In genomic region chr6:41732601-41733348, GRCh38 we compare ENCODE assay signal across 8 cellular contexts. TPM values are rescaled to one million over a fixed set of nuclear protein-coding genes. Genes with fewer than 3 reads are reported as not detected.
DNase-seq lines count a peak whose midpoint lies in the region; ATAC-seq and TF ChIP-seq lines count a peak whose summit lies in the region.

No MANE protein-coding gene starts in this region.

- TF ChIP-seq CTCF in astrocyte of the spinal cord (IDR thresholded peaks at IDR 0.05; ENCODE audit: low read depth, low read length), result no peak

- TF ChIP-seq POLR2A in GM18505 (IDR thresholded peaks at IDR 0.05; ENCODE audit: borderline replicate concordance, extremely low read depth, insufficient read depth, insufficient read length) (peak; percentile 42), Raji (IDR thresholded peaks at IDR 0.05; ENCODE audit: insufficient read depth, low read depth, low read length) (peak; percentile 54)

- peaks cover 50% of the 10 kb centered on the region for H3K4me1 Mint-ChIP-seq in stimulated activated naive CD8-positive, alpha-beta T cell treated with anti-CD3 and anti-CD28 coated beads, Interleukin-15, Interleukin-2, amounts not matched to agents 100 ng/mL and 50 ng/mL, for 24 hours (ENCODE audit: low read depth)

- H2AK5ac ChIP-seq in mesendoderm (ENCODE audit: low read length), result no peak overlapping the region

- no peak overlapping the region for H3K9ac ChIP-seq in mesendoderm (ENCODE audit: low read length)

- no peaks in the 10 kb centered on the region for H3K27me3 Mint-ChIP-seq in stimulated activated naive CD8-positive, alpha-beta T cell treated with anti-CD3 and anti-CD28 coated beads, Interleukin-15, Interleukin-2, amounts not matched to agents 100 ng/mL and 50 ng/mL, for 24 hours

- no peaks in the 10 kb centered on the region for H3K36me3 ChIP-seq in mesendoderm (ENCODE audit: control insufficient read depth, insufficient read depth, low read length)

- H3K9me3 Mint-ChIP-seq in stimulated activated naive CD8-positive, alpha-beta T cell treated with anti-CD3 and anti-CD28 coated beads, Interleukin-15, Interleukin-2, amounts not matched to agents 100 ng/mL and 50 ng/mL, for 24 hours, result no peaks in the 10 kb centered on the region

- no peak overlapping the region for H2BK15ac ChIP-seq in mesendoderm (replicated peaks; ENCODE audit: low read depth)

- in situ Hi-C loops in astrocyte of the spinal cord (cut with HindIII; ENCODE audit: low sequenced_read_pairs), result no loop called here

- DNase-seq in astrocyte of the spinal cord (ENCODE audit: low read depth, low spot score), result peak; percentile 20
- peak; percentile 30 for DNase-seq in mesendoderm
- no peak for DNase-seq in SIG-M5 treated with dmso at 0.1 percent for 504 hours (lab: John Stamatoyannopoulos, UW; ENCODE audit: unreplicated experiment)
- DNase-seq in NCI-H187 (lab: John Stamatoyannopoulos, UW), result no peak

- H3K4me2 ChIP-seq in mesendoderm (ENCODE audit: low read length), result no peak overlapping the region

- H3K4me3 ChIP-seq in astrocyte of the spinal cord (ENCODE audit: low read depth, low read length) (peak overlapping the region; percentile 67), mesendoderm (ENCODE audit: low read length) (no peak overlapping the region)

- no peak overlapping the region for H3K56ac ChIP-seq in mesendoderm (ENCODE audit: low read length)

- H3K27ac Mint-ChIP-seq in stimulated activated naive CD8-positive, alpha-beta T cell treated with anti-CD3 and anti-CD28 coated beads, Interleukin-15, Interleukin-2, amounts not matched to agents 100 ng/mL and 50 ng/mL, for 24 hours, result peak overlapping the region; percentile 78

- H3K4ac ChIP-seq in mesendoderm (ENCODE audit: low read depth, low read length), result no peak overlapping the region

- ATAC-seq in GM18505 (IDR thresholded peaks at IDR 0.05; ENCODE audit: unreplicated experiment), result no peak
- ATAC-seq in HG02763 (IDR thresholded peaks at IDR 0.05; ENCODE audit: unreplicated experiment), result peak; percentile 28

- H3K18ac ChIP-seq in mesendoderm (ENCODE audit: low read length), result no peak overlapping the region

- no peak overlapping the region for H2BK5ac ChIP-seq in mesendoderm (ENCODE audit: low read length)

- H3K23ac ChIP-seq in mesendoderm (ENCODE audit: low read length), result no peak overlapping the region

- H4K5ac ChIP-seq in mesendoderm (ENCODE audit: low read length), result no peak overlapping the region

- no CpG with 5 or more reads among the region's 8 CpGs for WGBS in mesendoderm (ENCODE audit: extremely low coverage, insufficient coverage, low lambda C conversion rate)

- no peak overlapping the region for H4K8ac ChIP-seq in mesendoderm (ENCODE audit: low read depth, low read length)

- H3K27me3 ChIP-seq in mesendoderm (ENCODE audit: insufficient read depth, low read length, poor library complexity), result no peaks in the 10 kb centered on the region

- no peaks in the 10 kb centered on the region for H3K36me3 Mint-ChIP-seq in stimulated activated naive CD8-positive, alpha-beta T cell treated with anti-CD3 and anti-CD28 coated beads, Interleukin-15, Interleukin-2, amounts not matched to agents 100 ng/mL and 50 ng/mL, for 24 hours (ENCODE audit: low read depth)

- H3K4me3 Mint-ChIP-seq in stimulated activated naive CD8-positive, alpha-beta T cell treated with anti-CD3 and anti-CD28 coated beads, Interleukin-15, Interleukin-2, amounts not matched to agents 100 ng/mL and 50 ng/mL, for 24 hours, result peak overlapping the region; percentile 67

- H3K4me1 ChIP-seq in mesendoderm (ENCODE audit: control insufficient read depth, low read depth, low read length), result peaks cover 6% of the 10 kb centered on the region

- H2BK120ac ChIP-seq in mesendoderm (ENCODE audit: low read depth, low read length), result no peak overlapping the region

- no peaks in the 10 kb centered on the region for H3K79me1 ChIP-seq in mesendoderm (ENCODE audit: low read length)

- no peaks in the 10 kb centered on the region for H3K79me2 ChIP-seq in mesendoderm (ENCODE audit: control insufficient read depth, insufficient read depth, low read length)

- no peak overlapping the region for H3K27ac ChIP-seq in mesendoderm (ENCODE audit: low read depth, low read length)

RNA-seq across cellular contexts. Expression of gene TFEB, which starts 2.6 kb away (rescaled TPM):
- polyA plus RNA-seq in mesendoderm (2013, experiment 1 of 2), result 0.11 TPM
- 0.22 TPM for polyA plus RNA-seq in mesendoderm (2013, experiment 2 of 2)

RNA-seq across cellular contexts. Expression of gene PGC, which starts 14.4 kb away (rescaled TPM):
- polyA plus RNA-seq in mesendoderm (2013, experiment 1 of 2), result 0.13 TPM
- polyA plus RNA-seq in mesendoderm (2013, experiment 2 of 2), result 0.10 TPM

RNA-seq across cellular contexts. Expression of gene FRS3, which starts 46.9 kb away (rescaled TPM):
- 1.7 TPM for polyA plus RNA-seq in mesendoderm (2013, experiment 1 of 2)
- polyA plus RNA-seq in mesendoderm (2013, experiment 2 of 2), result 1.7 TPM

RNA-seq across cellular contexts. Expression of gene PRICKLE4, which starts 47.8 kb away (rescaled TPM):
- polyA plus RNA-seq in mesendoderm (2013, experiment 1 of 2), result 0.03 TPM
- polyA plus RNA-seq in mesendoderm (2013, experiment 2 of 2), result 0.11 TPM

RNA-seq across cellular contexts. Expression of gene TOMM6, which starts 54.7 kb away (rescaled TPM):
- polyA plus RNA-seq in mesendoderm (2013, experiment 1 of 2), result 376 TPM
- polyA plus RNA-seq in mesendoderm (2013, experiment 2 of 2), result 369 TPM

Comparison
In these comparisons a context has a peak if more than half of its experiments do, and no peak if none do; other contexts are left out.
1. DNase-seq: peak in astrocyte of the spinal cord (single experiment) and mesendoderm (single experiment); none in SIG-M5 treated with dmso at 0.1 percent for 504 hours (single experiment) and NCI-H187 (0 of 2).